Comparison of ENCODE assay signal across 8 cellular contexts in the genomic region with DNA sequence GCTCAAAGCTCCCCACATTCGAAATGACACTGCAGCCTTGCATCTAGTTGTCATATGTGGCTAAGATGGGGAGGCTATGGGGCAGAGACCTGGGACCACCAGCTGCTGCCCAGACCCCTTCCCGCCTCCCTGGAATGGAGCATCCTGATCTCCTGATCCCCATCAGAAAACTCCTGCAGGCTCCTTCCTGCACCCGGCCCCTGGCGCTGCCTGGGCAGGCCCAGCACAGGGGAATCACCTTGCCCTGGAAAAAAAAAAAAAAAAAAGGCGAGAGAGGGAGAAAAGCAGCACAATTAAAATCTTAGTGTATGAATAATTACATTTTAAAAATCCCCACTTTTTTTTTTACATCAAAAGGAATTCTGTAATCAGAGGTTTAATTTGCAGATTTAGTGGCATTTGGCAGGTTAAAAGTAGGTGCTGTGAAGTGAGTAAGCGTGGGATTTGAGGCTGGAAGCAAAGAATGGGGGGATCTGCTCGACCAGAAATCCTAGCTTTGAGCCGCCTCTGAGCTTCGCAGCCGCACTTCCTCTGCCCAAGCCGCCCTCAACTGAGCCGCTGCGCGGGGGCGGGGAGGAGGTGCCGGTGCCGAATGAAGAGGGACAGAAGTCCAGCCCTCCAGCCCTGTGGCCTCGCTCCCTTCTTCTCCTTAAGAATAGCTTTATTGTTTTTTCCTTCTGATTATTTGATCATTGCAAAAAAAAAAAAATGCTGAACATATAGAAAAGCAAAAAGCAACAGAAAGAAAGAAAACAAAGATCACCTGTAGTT. TPM values are rescaled to one million over a fixed set of nuclear protein-coding genes. Genes with fewer than 3 reads are reported as not detected.
DNase-seq lines count a peak whose midpoint lies in the region; ATAC-seq and TF ChIP-seq lines count a peak whose summit lies in the region.
"Had no signal": no experiment of that assay in that cellular context is flagged by ENCODE, and none has a peak within 500 bp of the region (broad histone marks: within the 10 kb centered on the region; RNA-seq: fewer than 3 reads in every experiment).

No MANE protein-coding gene starts in this region.

- no peaks in the 10 kb centered on the region for H3K9me3 ChIP-seq in H9 (ENCODE audit: control insufficient read depth, low read depth, low read length)
- no peaks in the 10 kb centered on the region for H3K9me3 ChIP-seq in SU-DHL-6 (ENCODE audit: insufficient read depth, low read length)

- no peak overlapping the region for H4K5ac ChIP-seq in H9 (ENCODE audit: insufficient read length, low read depth, low read length)

- H3K4me2 ChIP-seq in H9 (ENCODE audit: insufficient read depth, insufficient read length, low read length) (peak overlapping the region; percentile 40), SU-DHL-6 (ENCODE audit: low read depth, low read length, poor library complexity, severe bottlenecking) (peak overlapping the region; percentile 31)

- H2BK20ac ChIP-seq in H9 (ENCODE audit: low read depth, low read length, poor library complexity, severe bottlenecking), result no peak overlapping the region

- no peak overlapping the region for H2BK12ac ChIP-seq in H9 (ENCODE audit: insufficient read length, low read depth, low read length)

- no peak overlapping the region for H2AK5ac ChIP-seq in H9 (ENCODE audit: insufficient read length, low read length)

- H3K27ac ChIP-seq in H9 (ENCODE audit: insufficient read length, low read depth, low read length) (no peak overlapping the region), SU-DHL-6 (ENCODE audit: low read depth, low read length) (no peak overlapping the region), foreskin keratinocyte (no peak overlapping the region)

- no peak overlapping the region for H3T11ph ChIP-seq in H9 (ENCODE audit: low read length)

- H3K36me3 ChIP-seq in SU-DHL-6 (ENCODE audit: low read length), result no peaks in the 10 kb centered on the region

- no peak overlapping the region for H2AFZ ChIP-seq in H9 (ENCODE audit: low read length)
- no peak overlapping the region for H2AFZ ChIP-seq in SU-DHL-6 (ENCODE audit: low read depth, low read length, severe bottlenecking)

- no peaks in the 10 kb centered on the region for H3F3A ChIP-seq in SU-DHL-6 (ENCODE audit: insufficient read depth)

- no CpG with 5 or more reads among the region's 18 CpGs for WGBS in H9 (ENCODE audit: extremely low coverage, insufficient read length, low lambda C conversion rate)

- H4K20me1 ChIP-seq in H9 (ENCODE audit: control insufficient read depth, insufficient read depth, insufficient read length), result no peaks in the 10 kb centered on the region
- H4K20me1 ChIP-seq in SU-DHL-6 (ENCODE audit: low read depth, low read length), result no peaks in the 10 kb centered on the region

- no peak overlapping the region for H4K91ac ChIP-seq in H9 (ENCODE audit: insufficient read length, low read depth, low read length)

- no peak overlapping the region for H3K4me3 ChIP-seq in SU-DHL-6 (ENCODE audit: insufficient read depth, low read length, poor library complexity, severe bottlenecking)

- peaks cover 4 to 8% of the 10 kb centered on the region in 2 experiments for H3K9me3 Mint-ChIP-seq in H9
- H3K9me3 Mint-ChIP-seq: dendritic cell treated with granulocyte-macrophage colony-stimulating factor and Interleukin-4, amounts not matched to agents 40 ng/mL and 50 ng/mL, for 4 days had no signal

- no peak for TF ChIP-seq CTCF in H9 (conservative IDR thresholded peaks at IDR 0.05)
- no peak for TF ChIP-seq CTCF in SU-DHL-6 (IDR thresholded peaks at IDR 0.05; ENCODE audit: insufficient read depth, low read length, poor library complexity, severe bottlenecking)
- TF ChIP-seq CTCF in foreskin keratinocyte (conservative IDR thresholded peaks at IDR 0.05), result no peak

- no peak overlapping the region for H2BK120ac ChIP-seq in H9 (ENCODE audit: low read depth, low read length, poor library complexity, severe bottlenecking)

- peak; percentile 54 for ATAC-seq in foreskin keratinocyte
- peak; percentile 73 for ATAC-seq in sciatic nerve

- H2BK5ac ChIP-seq in H9 (ENCODE audit: insufficient read length, low read length), result no peak overlapping the region

- H3K23ac ChIP-seq in H9 (ENCODE audit: insufficient read length, low read depth, low read length), result no peak overlapping the region

- H3K9me2 ChIP-seq in SU-DHL-6 (replicated peaks; ENCODE audit: insufficient read depth, low read length), result no peaks in the 10 kb centered on the region

- H3K4me1 Mint-ChIP-seq in H9, result peaks cover 32 to 33% of the 10 kb centered on the region in 2 experiments

- H3K27me3 Mint-ChIP-seq in H9 (ENCODE audit: low read depth), result peaks cover 39% of the 10 kb centered on the region

- H3K14ac ChIP-seq in H9 (ENCODE audit: insufficient read depth, low read length), result no peak overlapping the region

- no peak overlapping the region for H3K27ac Mint-ChIP-seq in H9

- H3K79me2 ChIP-seq in H9 (ENCODE audit: insufficient read depth, low read length) (no peaks in the 10 kb centered on the region), SU-DHL-6 (ENCODE audit: insufficient read depth, low read length) (no peaks in the 10 kb centered on the region)

- peak overlapping the region; percentile 26 to 65; a peak in 4 of 5 replicates for H3K4me3 Mint-ChIP-seq in H9
- H3K4me3 Mint-ChIP-seq: dendritic cell treated with granulocyte-macrophage colony-stimulating factor and Interleukin-4, amounts not matched to agents 40 ng/mL and 50 ng/mL, for 4 days had no signal

- H2BK15ac ChIP-seq in H9 (ENCODE audit: low read depth, low read length), result no peak overlapping the region

- peaks cover 3% of the 10 kb centered on the region; the same call in 1 of the 2 replicates for H3K4me1 ChIP-seq in H9 (ENCODE audit: insufficient read depth, low read length)
- H3K4me1 ChIP-seq in foreskin keratinocyte, result peaks cover 3% of the 10 kb centered on the region

- H4K8ac ChIP-seq in H9 (replicated peaks; ENCODE audit: insufficient read length, low read depth, low read length), result no peak overlapping the region

- DNase-seq in H9, result peak; percentile 67
- no peak for DNase-seq in foreskin keratinocyte
- peak; percentile 77 for DNase-seq in sciatic nerve (ENCODE audit: low spot score)
- no peak for DNase-seq in kidney glomerular epithelial cell (lab: John Stamatoyannopoulos, UW)
- no peak for DNase-seq in effector CD4-positive, alpha-beta T cell
- no peak for DNase-seq in NCI-H226

- H3K9ac ChIP-seq in H9 (ENCODE audit: extremely low read depth, insufficient read length, low read length), result no peak overlapping the region
- no peak overlapping the region for H3K9ac ChIP-seq in SU-DHL-6 (ENCODE audit: low read length)

- intact Hi-C loops in sciatic nerve (cut with DNase I), result no loop called here

- peaks cover 0 to 8% (median 0%) of the 10 kb centered on the region in 3 experiments; a peak in 4 of 7 replicates for H3K36me3 Mint-ChIP-seq in H9 (ENCODE audit: insufficient read depth in 1 of 3, low read depth in 3 of 3)

- H3K56ac ChIP-seq in H9 (ENCODE audit: insufficient read length, low read depth, low read length), result no peak overlapping the region

- H3K79me1 ChIP-seq in H9 (ENCODE audit: insufficient read depth, low read depth, low read length, poor library complexity, severe bottlenecking), result no peaks in the 10 kb centered on the region

- H3K4ac ChIP-seq in H9 (ENCODE audit: low read depth, low read length), result no peak overlapping the region

- no peak overlapping the region for H3K18ac ChIP-seq in H9 (ENCODE audit: insufficient read length, low read depth, low read length)

- H3K27me3 ChIP-seq in H9 (ENCODE audit: insufficient read depth, low read length) (peaks cover 3% of the 10 kb centered on the region; the same call in 1 of the 2 replicates), SU-DHL-6 (ENCODE audit: low read length) (no peaks in the 10 kb centered on the region), foreskin keratinocyte (peaks cover 19% of the 10 kb centered on the region)

- peaks cover 4% of the 10 kb centered on the region for H3K23me2 ChIP-seq in H9 (ENCODE audit: insufficient read length, low read depth, low read length, poor library complexity, severe bottlenecking)

RNA-seq across cellular contexts. Expression of a gene that starts 30.0 kb away (rescaled TPM):
- total RNA-seq in H9 (2021) (4.3 and 4.5 TPM in 2 replicates), foreskin keratinocyte (5.7 and 9.6 TPM in 2 replicates), sciatic nerve (33.3 TPM)
- polyA plus RNA-seq in foreskin keratinocyte, result 6.6 and 8.4 TPM in 2 replicates

Comparison
In these comparisons a context has a peak if more than half of its experiments do, and no peak if none do; other contexts are left out.
1. DNase-seq: peak in H9 (single experiment) and sciatic nerve (single experiment); none in foreskin keratinocyte (0 of 2), kidney glomerular epithelial cell (single experiment), effector CD4-positive, alpha-beta T cell (single experiment) and NCI-H226 (single experiment).